Comparison of ENCODE assay signal across 5 cellular contexts in the genomic region with DNA sequence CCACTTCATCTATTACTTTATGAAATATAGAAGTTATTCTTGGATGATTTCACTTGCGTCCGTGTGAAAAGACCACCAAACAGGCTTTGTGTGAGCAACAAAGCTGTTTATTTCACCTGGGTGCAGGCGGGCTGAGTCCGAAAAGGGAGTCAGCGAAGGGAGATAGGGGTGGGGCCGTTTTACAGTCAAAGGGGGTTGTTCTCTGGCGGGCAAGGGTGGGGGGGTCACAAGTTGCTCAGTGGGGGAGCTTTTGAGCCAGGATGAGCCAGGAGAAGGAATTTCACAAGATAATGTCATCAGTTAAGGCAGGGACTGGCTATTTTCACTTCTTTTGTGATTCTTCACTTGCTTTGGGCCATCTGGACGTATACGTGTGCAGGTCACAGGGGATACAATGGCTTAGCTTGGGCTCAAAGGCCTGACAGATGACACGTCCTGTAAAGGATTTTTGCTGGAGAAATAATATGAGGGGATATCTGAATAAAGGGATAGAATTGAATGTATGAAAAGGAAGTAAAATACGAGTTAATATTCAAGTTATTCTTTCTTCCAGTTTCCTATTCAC. TPM values are rescaled to one million over a fixed set of nuclear protein-coding genes. Genes with fewer than 3 reads are reported as not detected.
"Had no signal": no experiment of that assay in that cellular context is flagged by ENCODE, and none has a peak within 500 bp of the region (broad histone marks: within the 10 kb centered on the region; RNA-seq: fewer than 3 reads in every experiment).

No MANE protein-coding gene starts in this region.

RNA-seq across cellular contexts. Expression of a gene that starts 55.9 kb away (rescaled TPM):
- total RNA-seq: kidney epithelial cell; mesenteric fat pad; myocyte; naive thymus-derived CD4-positive, alpha-beta T cell; natural killer cell treated with Interleukin-12 subunit alpha and Interleukin-12 subunit beta and Interleukin-15 and Interleukin-18, amount 100 ng/mL, for 72 hours had no signal
- polyA plus RNA-seq: naive thymus-derived CD4-positive, alpha-beta T cell had no signal
